ENCODE assay signal across 8 cellular contexts in the genomic region with DNA sequence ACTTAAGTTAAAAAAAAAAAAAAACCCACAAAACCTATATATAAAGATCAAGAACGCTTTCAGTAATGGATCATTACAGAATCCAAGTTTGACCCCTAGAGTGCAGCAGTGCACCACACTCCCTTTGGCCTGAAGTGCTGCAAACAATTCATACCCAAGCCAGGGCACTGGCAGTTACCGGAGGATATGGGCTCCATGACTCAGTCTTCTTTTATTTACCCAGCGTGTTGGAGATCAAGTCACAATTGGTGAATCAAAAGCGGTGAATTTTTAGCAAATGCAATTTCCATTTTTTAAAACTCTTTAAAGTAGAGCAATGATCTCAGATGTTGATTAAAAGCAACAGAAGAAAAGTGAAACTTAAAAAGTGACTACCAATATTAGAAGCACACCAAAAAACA. TPM values are rescaled to one million over a fixed set of nuclear protein-coding genes. Genes with fewer than 3 reads are reported as not detected.
DNase-seq lines count a peak whose midpoint lies in the region; TF ChIP-seq lines count a peak whose summit lies in the region.

No MANE protein-coding gene starts in this region.

- H3K27me3 ChIP-seq in fibroblast of lung (ENCODE audit: control insufficient read depth, insufficient read depth, low read length) = no peaks in the 10 kb centered on the region

- H4K20me1 ChIP-seq in fibroblast of lung (ENCODE audit: control insufficient read depth, extremely low read depth, insufficient read depth, low read length) = no peaks in the 10 kb centered on the region

- no peaks in the 10 kb centered on the region for H3K9me3 Mint-ChIP-seq in nephron progenitor cell

- H3K36me3 Mint-ChIP-seq in nephron progenitor cell (ENCODE audit: low read depth) = peaks cover 14% of the 10 kb centered on the region

- no peaks in the 10 kb centered on the region for H3K9me3 ChIP-seq in fibroblast of lung (ENCODE audit: control insufficient read depth, insufficient read depth, low read depth, low read length)

- H3K4me1 Mint-ChIP-seq in nephron progenitor cell = peaks cover 18% of the 10 kb centered on the region

- H3K9ac ChIP-seq in fibroblast of lung (ENCODE audit: insufficient read depth, low read length) = no peak overlapping the region

- H3K27me3 Mint-ChIP-seq in nephron progenitor cell (ENCODE audit: low read depth, poor library complexity) = peaks cover 3% of the 10 kb centered on the region

- DNase-seq in NCI-H1417 (lab: John Stamatoyannopoulos, UW) = peak; percentile 40 to 81 (median 48)
- no peak for DNase-seq in NCI-H1417 treated with DMSO at 0.1 percent for 48 hours (lab: John Stamatoyannopoulos, UW)
- DNase-seq in KBM-7 = peak; percentile 86
- peak; percentile 93 for DNase-seq in RKO (ENCODE audit: low spot score)
- DNase-seq in activated T-helper 1 cell treated with Interleukin-2 at 50 U/mL for 16 hours (ENCODE audit: low read depth) = peak; percentile 59
- DNase-seq in fibroblast of lung (ENCODE audit: low read depth in 2 of 2) = peak; percentile 86 to 91
- peak; percentile 42 for DNase-seq in nephron progenitor cell
- DNase-seq in stimulated activated naive CD4-positive, alpha-beta T cell treated with Interleukin-2 at 50 U/mL for 16 hours (lab: John Stamatoyannopoulos, UW) = peak; percentile 73

- H3K27ac ChIP-seq in fibroblast of lung (ENCODE audit: insufficient read depth, low read length) = no peak overlapping the region

- H3K4me3 ChIP-seq in fibroblast of lung (replicated peaks in 1 of 4; ENCODE audit: control extremely low read depth in 1 of 4, insufficient read depth in 1 of 4, low read depth in 3 of 4, low read length in 4 of 4) = peak overlapping the region in 1 of 4 experiments; percentile 6

- peaks cover 2% of the 10 kb centered on the region for H3K36me3 ChIP-seq in fibroblast of lung (ENCODE audit: control insufficient read depth, insufficient read depth, low read length)

- in situ Hi-C loops in KBM-7 (cut with MboI; ENCODE audit: low pct_unique_long_range_greater_than_20kb, low sequenced_read_pairs) = loop anchor here (10.0 kb wide), 1 partner anchor 69 kb away; no protein-coding TSS in a partner anchor

- peak overlapping the region; percentile 56 for H3K27ac Mint-ChIP-seq in nephron progenitor cell

- H3K4me2 ChIP-seq in fibroblast of lung (ENCODE audit: extremely low read depth, insufficient read depth, low read length) = peak overlapping the region; percentile 34

- peaks cover 5% of the 10 kb centered on the region for H3K4me1 ChIP-seq in fibroblast of lung (ENCODE audit: control insufficient read depth, extremely low read depth, insufficient read depth, low read length)

- no peak overlapping the region for H2AFZ ChIP-seq in fibroblast of lung (ENCODE audit: low read length)

- H3K4me3 Mint-ChIP-seq in nephron progenitor cell = no peak overlapping the region

- no peaks in the 10 kb centered on the region for H3K79me2 ChIP-seq in fibroblast of lung (ENCODE audit: control insufficient read depth, insufficient read depth, low read length)

- TF ChIP-seq CTCF in fibroblast of lung (conservative IDR thresholded peaks at IDR 0.05 in 1 of 2, IDR thresholded peaks at IDR 0.05 in 1 of 2; ENCODE audit: low read depth in 1 of 2, low read length in 2 of 2) (peak; percentile 80 to 86), nephron progenitor cell (IDR thresholded peaks at IDR 0.05) (peak; percentile 69)

RNA-seq across cellular contexts. Expression of a gene that starts 46.5 kb away (rescaled TPM):
- 7.2 and 7.8 TPM in 2 replicates for total RNA-seq in fibroblast of lung
- polyA plus RNA-seq in fibroblast of lung = 5.3 and 10.2 TPM in 2 replicates
- 3.0 and 7.3 TPM in 2 replicates for polyA plus RNA-seq in fibroblast of lung (2012)
- 7.9 and 12.2 TPM in 2 replicates for polyA minus RNA-seq in fibroblast of lung (ENCODE audit: low replicate concordance)
